ENCODE assay signal across 1 cellular context in the genomic region with DNA sequence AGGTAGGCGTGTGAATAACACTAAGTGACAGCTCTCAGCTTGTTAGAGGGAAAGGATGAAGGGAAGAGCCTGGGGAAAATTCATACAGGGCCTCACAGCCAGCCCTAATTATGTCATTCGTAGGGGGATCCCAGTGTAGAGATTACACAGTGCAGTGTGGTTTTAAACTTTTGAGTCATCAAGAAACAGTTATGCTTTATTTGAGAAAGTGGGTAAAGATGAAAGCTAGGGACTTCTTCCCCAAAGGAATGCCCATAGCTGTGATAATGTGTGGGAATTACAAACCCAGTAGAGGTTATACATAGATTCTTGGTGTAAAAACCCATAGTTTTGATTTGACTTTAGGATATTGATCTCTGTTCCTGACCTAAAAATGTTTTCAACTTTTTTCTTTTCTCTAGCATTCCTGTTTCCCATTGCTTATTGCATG.
TF ChIP-seq lines count a peak whose summit lies in the region.

No MANE protein-coding gene starts in this region.

TF ChIP-seq in HEK293, 187 proteins besides CTCF, POLR2A, EP300 and RAD21 (continued from another document):
- TF ChIP-seq, protein P1, sequence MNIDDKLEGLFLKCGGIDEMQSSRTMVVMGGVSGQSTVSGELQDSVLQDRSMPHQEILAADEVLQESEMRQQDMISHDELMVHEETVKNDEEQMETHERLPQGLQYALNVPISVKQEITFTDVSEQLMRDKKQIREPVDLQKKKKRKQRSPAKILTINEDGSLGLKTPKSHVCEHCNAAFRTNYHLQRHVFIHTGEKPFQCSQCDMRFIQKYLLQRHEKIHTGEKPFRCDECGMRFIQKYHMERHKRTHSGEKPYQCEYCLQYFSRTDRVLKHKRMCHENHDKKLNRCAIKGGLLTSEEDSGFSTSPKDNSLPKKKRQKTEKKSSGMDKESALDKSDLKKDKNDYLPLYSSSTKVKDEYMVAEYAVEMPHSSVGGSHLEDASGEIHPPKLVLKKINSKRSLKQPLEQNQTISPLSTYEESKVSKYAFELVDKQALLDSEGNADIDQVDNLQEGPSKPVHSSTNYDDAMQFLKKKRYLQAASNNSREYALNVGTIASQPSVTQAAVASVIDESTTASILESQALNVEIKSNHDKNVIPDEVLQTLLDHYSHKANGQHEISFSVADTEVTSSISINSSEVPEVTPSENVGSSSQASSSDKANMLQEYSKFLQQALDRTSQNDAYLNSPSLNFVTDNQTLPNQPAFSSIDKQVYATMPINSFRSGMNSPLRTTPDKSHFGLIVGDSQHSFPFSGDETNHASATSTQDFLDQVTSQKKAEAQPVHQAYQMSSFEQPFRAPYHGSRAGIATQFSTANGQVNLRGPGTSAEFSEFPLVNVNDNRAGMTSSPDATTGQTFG (tag by site-specific recombination; IDR thresholded peaks at IDR 0.05; ENCODE audit: borderline replicate concordance) = no peak
- TF ChIP-seq WT1 (tag by site-specific recombination; IDR thresholded peaks at IDR 0.05) (no peak), TCF7L2 (IDR thresholded peaks at IDR 0.05; ENCODE audit: borderline replicate concordance, low read depth, low read length) (no peak), ZNF530 (tag by site-specific recombination; IDR thresholded peaks at IDR 0.05; ENCODE audit: low read depth) (no peak), ZFHX2 (tag by site-specific recombination; conservative IDR thresholded peaks at IDR 0.05) (no peak), ZNF366 (tag by site-specific recombination; conservative IDR thresholded peaks at IDR 0.05) (peak; percentile 29; the same call in 1 of the 2 replicates), ZNF561 (tag by site-specific recombination; IDR thresholded peaks at IDR 0.05; ENCODE audit: borderline replicate concordance) (no peak), ZNF843 (tag by site-specific recombination; IDR thresholded peaks at IDR 0.05) (no peak), KLF9 (tag by site-specific recombination; IDR thresholded peaks at IDR 0.05; ENCODE audit: low read depth) (no peak), ZBTB21 (tag by site-specific recombination; IDR thresholded peaks at IDR 0.05) (peak; percentile 49; the same call in 1 of the 2 replicates)
- TF ChIP-seq, protein P2, sequence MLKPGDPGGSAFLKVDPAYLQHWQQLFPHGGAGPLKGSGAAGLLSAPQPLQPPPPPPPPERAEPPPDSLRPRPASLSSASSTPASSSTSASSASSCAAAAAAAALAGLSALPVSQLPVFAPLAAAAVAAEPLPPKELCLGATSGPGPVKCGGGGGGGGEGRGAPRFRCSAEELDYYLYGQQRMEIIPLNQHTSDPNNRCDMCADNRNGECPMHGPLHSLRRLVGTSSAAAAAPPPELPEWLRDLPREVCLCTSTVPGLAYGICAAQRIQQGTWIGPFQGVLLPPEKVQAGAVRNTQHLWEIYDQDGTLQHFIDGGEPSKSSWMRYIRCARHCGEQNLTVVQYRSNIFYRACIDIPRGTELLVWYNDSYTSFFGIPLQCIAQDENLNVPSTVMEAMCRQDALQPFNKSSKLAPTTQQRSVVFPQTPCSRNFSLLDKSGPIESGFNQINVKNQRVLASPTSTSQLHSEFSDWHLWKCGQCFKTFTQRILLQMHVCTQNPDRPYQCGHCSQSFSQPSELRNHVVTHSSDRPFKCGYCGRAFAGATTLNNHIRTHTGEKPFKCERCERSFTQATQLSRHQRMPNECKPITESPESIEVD (tag by site-specific recombination; IDR thresholded peaks at IDR 0.05) = no peak
